Comparison of ENCODE assay signal across 27 cellular contexts in genomic region chr12:32512910-32513309, GRCh38.
"Had no signal": no experiment of that assay in that cellular context is flagged by ENCODE, and none has a peak within 500 bp of the region (broad histone marks: within the 10 kb centered on the region; RNA-seq: fewer than 3 reads in every experiment).

No MANE protein-coding gene starts in this region.

- H3K9me3 Mint-ChIP-seq: activated B cell treated with CpG ODN at 0.5 μM for 24 hours; activated CD4-positive, alpha-beta T cell treated with anti-CD3 and anti-CD28 coated beads, Interleukin-2, amount 10 ng/mL, durations not matched to agents 24 days and 14 days; activated naive CD4-positive, alpha-beta T cell treated with anti-CD3 and anti-CD28 coated beads, Interleukin-2, amount 50 U/mL, for 72 hours; activated naive CD8-positive, alpha-beta T cell treated with anti-CD3 and anti-CD28 coated beads, Interleukin-2, amount 50 U/mL, for 24 hours; activated T-cell treated with anti-CD3 and anti-CD28 coated beads, Interleukin-2, amount 50 U/mL, for 24 hours had no signal

- H3K27me3 Mint-ChIP-seq: activated B cell treated with CpG ODN at 0.5 μM for 24 hours; activated naive CD8-positive, alpha-beta T cell treated with anti-CD3 and anti-CD28 coated beads, Interleukin-2, amount 50 U/mL, for 24 hours had no signal

- H3K4me3 ChIP-seq: ascending aorta, body of pancreas had no signal

- DNase-seq: activated B cell treated with CpG ODN at 0.5 μM for 24 hours; activated CD4-positive, alpha-beta T cell treated with anti-CD3 and anti-CD28 coated beads for 1 hour; activated CD4-positive, alpha-beta T cell treated with anti-CD3 and anti-CD28 coated beads, Interleukin-2, amount 10 ng/mL, durations not matched to agents 24 days and 14 days; activated CD4-positive, alpha-beta T cell treated with anti-CD3 and anti-CD28 coated beads, Interleukin-2, amount 50 U/mL, for 48 hours; activated CD8-positive, alpha-beta memory T cell treated with anti-CD3 and anti-CD28 coated beads, Interleukin-2, amount 10 ng/mL, durations not matched to agents 7 days and 5 days; activated effector memory CD4-positive, alpha-beta T cell treated with anti-CD3 and anti-CD28 coated beads, Interleukin-2, amount 50 U/mL, for 16 hours; activated naive CD4-positive, alpha-beta T cell treated with Interleukin-2 at 50 U/mL for 16 hours; activated naive CD8-positive, alpha-beta T cell treated with anti-CD3 and anti-CD28 coated beads, Interleukin-2, amount 50 U/mL, for 24 hours; activated T-cell treated with anti-CD3 and anti-CD28 coated beads, Interleukin-2, amount 50 U/mL, for 24 hours; amniotic stem cell; body of pancreas; KG1; MV-4-11; NCI-H1105; NCI-H1436; NCI-H1694 treated with DMSO at 0.1 percent for 48 hours; NCI-H2029 treated with DMSO at 0.1 percent for 48 hours; NCI-H345; NCI-H510A treated with DMSO at 0.1 percent for 48 hours; NCI-H69; PC-3; SHP77; T-helper 17 cell; T-helper 9 cell had no signal

- FAIRE-seq: RCC 7860 had no signal

- H3K36me3 Mint-ChIP-seq: activated CD8-positive, alpha-beta memory T cell treated with anti-CD3 and anti-CD28 coated beads, Interleukin-2, amount 10 ng/mL, durations not matched to agents 7 days and 5 days; activated naive CD4-positive, alpha-beta T cell treated with anti-CD3 and anti-CD28 coated beads, Interleukin-2, amount 50 U/mL, for 72 hours had no signal

- H3K27ac Mint-ChIP-seq: activated B cell treated with CpG ODN at 0.5 μM for 24 hours; activated CD4-positive, alpha-beta T cell treated with anti-CD3 and anti-CD28 coated beads, Interleukin-2, amount 10 ng/mL, durations not matched to agents 24 days and 14 days; activated CD8-positive, alpha-beta memory T cell treated with anti-CD3 and anti-CD28 coated beads, Interleukin-2, amount 10 ng/mL, durations not matched to agents 7 days and 5 days; activated naive CD4-positive, alpha-beta T cell treated with anti-CD3 and anti-CD28 coated beads, Interleukin-2, amount 50 U/mL, for 72 hours; activated naive CD8-positive, alpha-beta T cell treated with anti-CD3 and anti-CD28 coated beads, Interleukin-2, amount 50 U/mL, for 24 hours; activated T-cell treated with anti-CD3 and anti-CD28 coated beads, Interleukin-2, amount 50 U/mL, for 24 hours; T-helper 17 cell had no signal

- H3K9me3 ChIP-seq: ascending aorta, body of pancreas had no signal

- H3K4me3 Mint-ChIP-seq: activated B cell treated with CpG ODN at 0.5 μM for 24 hours; activated CD4-positive, alpha-beta T cell treated with anti-CD3 and anti-CD28 coated beads, Interleukin-2, amount 10 ng/mL, durations not matched to agents 24 days and 14 days; activated CD8-positive, alpha-beta memory T cell treated with anti-CD3 and anti-CD28 coated beads, Interleukin-2, amount 10 ng/mL, durations not matched to agents 7 days and 5 days; activated naive CD8-positive, alpha-beta T cell treated with anti-CD3 and anti-CD28 coated beads, Interleukin-2, amount 50 U/mL, for 24 hours; activated T-cell treated with anti-CD3 and anti-CD28 coated beads, Interleukin-2, amount 50 U/mL, for 24 hours had no signal

- ATAC-seq: activated CD8-positive, alpha-beta memory T cell treated with anti-CD3 and anti-CD28 coated beads, Interleukin-2, amount 10 ng/mL, durations not matched to agents 7 days and 5 days; activated naive CD4-positive, alpha-beta T cell treated with anti-CD3 and anti-CD28 coated beads, Interleukin-2, amount 50 U/mL, for 72 hours; activated naive CD8-positive, alpha-beta T cell treated with anti-CD3 and anti-CD28 coated beads, Interleukin-2, amount 50 U/mL, for 24 hours; body of pancreas; PC-3; T-helper 17 cell had no signal

- H3K36me3 ChIP-seq: ascending aorta had no signal

- H3K27me3 ChIP-seq: ascending aorta, body of pancreas had no signal

- H3K27ac ChIP-seq: ascending aorta, body of pancreas had no signal

- H3K4me1 Mint-ChIP-seq: activated CD4-positive, alpha-beta T cell treated with anti-CD3 and anti-CD28 coated beads, Interleukin-2, amount 10 ng/mL, durations not matched to agents 24 days and 14 days; activated CD8-positive, alpha-beta memory T cell treated with anti-CD3 and anti-CD28 coated beads, Interleukin-2, amount 10 ng/mL, durations not matched to agents 7 days and 5 days; activated naive CD8-positive, alpha-beta T cell treated with anti-CD3 and anti-CD28 coated beads, Interleukin-2, amount 50 U/mL, for 24 hours had no signal

- H3K4me1 ChIP-seq: ascending aorta had no signal
